Comparison of ENCODE assay signal across 11 cellular contexts in genomic region chr12:52867636-52868035, GRCh38. TPM values are rescaled to one million over a fixed set of nuclear protein-coding genes. Genes with fewer than 3 reads are reported as not detected.
DNase-seq lines count a peak whose midpoint lies in the region; TF ChIP-seq lines count a peak whose summit lies in the region.
"Had no signal": no experiment of that assay in that cellular context is flagged by ENCODE, and none has a peak within 500 bp of the region (broad histone marks: within the 10 kb centered on the region; RNA-seq: fewer than 3 reads in every experiment).

No MANE protein-coding gene starts in this region.

- H3K9me3 Mint-ChIP-seq in CD4-positive, alpha-beta memory T cell: no peaks in the 10 kb centered on the region
- H3K9me3 Mint-ChIP-seq in endodermal cell: no peaks in the 10 kb centered on the region

- H3K4me1 Mint-ChIP-seq in CD4-positive, alpha-beta memory T cell: peaks cover 5 to 11% (median 11%) of the 10 kb centered on the region in 4 donors
- no peaks in the 10 kb centered on the region for H3K4me1 Mint-ChIP-seq in endodermal cell

- no peaks in the 10 kb centered on the region for H3K36me3 ChIP-seq in CD4-positive, alpha-beta memory T cell (ENCODE audit: insufficient read depth, low read length)
- H3K36me3 ChIP-seq in endodermal cell (ENCODE audit: control insufficient read depth, insufficient read depth, low read length): no peaks in the 10 kb centered on the region
- H3K36me3 ChIP-seq in BE2C: no peaks in the 10 kb centered on the region
- H3K36me3 ChIP-seq: ovary had no signal

- no peaks in the 10 kb centered on the region for H3K9me3 ChIP-seq in CD4-positive, alpha-beta memory T cell (ENCODE audit: control insufficient read depth in 1 of 2, low read length in 2 of 2)
- H3K9me3 ChIP-seq in endodermal cell (ENCODE audit: control insufficient read depth, low read length) (no peaks in the 10 kb centered on the region), BE2C (no peaks in the 10 kb centered on the region)
- H3K9me3 ChIP-seq: ovary had no signal

- H3K4me1 ChIP-seq in CD4-positive, alpha-beta memory T cell (ENCODE audit: insufficient read depth, low read length): peaks cover 8% of the 10 kb centered on the region
- no peaks in the 10 kb centered on the region for H3K4me1 ChIP-seq in endodermal cell (ENCODE audit: control insufficient read depth, insufficient read depth, low read length)
- H3K4me1 ChIP-seq in BE2C: no peaks in the 10 kb centered on the region

- peak overlapping the region in 4 of 7 donors; percentile 64 to 81 (median 70) for H3K27ac Mint-ChIP-seq in CD4-positive, alpha-beta memory T cell
- H3K27ac Mint-ChIP-seq in endodermal cell: no peak overlapping the region

- H3K36me3 Mint-ChIP-seq in CD4-positive, alpha-beta memory T cell: no peaks in the 10 kb centered on the region
- no peaks in the 10 kb centered on the region for H3K36me3 Mint-ChIP-seq in endodermal cell (ENCODE audit: low read depth)

- H3K4me3 Mint-ChIP-seq in CD4-positive, alpha-beta memory T cell: peak overlapping the region in 4 of 8 donors; percentile 26 to 57 (median 41)
- no peak overlapping the region for H3K4me3 Mint-ChIP-seq in endodermal cell

- POLR2A ChIA-PET in CD4-positive, alpha-beta memory T cell (lab: Charles Lee; ENCODE audit: partially characterized antibody): interaction anchor here (1.0 to 1.1 kb wide), 2 partner anchors 257 to 282 kb away, joined by 4 read pairs; no protein-coding TSS in a partner anchor
- POLR2A ChIA-PET in RWPE1 (lab: Yijun Ruan, JAX; ENCODE audit: low non-redundant PET): no interaction called here

- H3K9ac ChIP-seq in endodermal cell (ENCODE audit: extremely low read depth, low read length, poor library complexity, severe bottlenecking): no peak overlapping the region
- H3K9ac ChIP-seq: KMS-11 had no signal

- peak in 4 of 5 donors; percentile 15 to 51 (median 26) for DNase-seq in CD4-positive, alpha-beta memory T cell
- DNase-seq in RWPE1 (ENCODE audit: low spot score) (peak; percentile 86), endodermal cell (peak; percentile 79), putamen (ENCODE audit: low spot score) (peak; percentile 37), NCI-H128 (lab: John Stamatoyannopoulos, UW; ENCODE audit: unreplicated experiment) (no peak), NCI-H187 (lab: John Stamatoyannopoulos, UW) (no peak), DMS 273 treated with DMSO at 0.1 percent for 48 hours (lab: John Stamatoyannopoulos, UW) (no peak), BE2C (no peak)

- no peaks in the 10 kb centered on the region for H3K27me3 Mint-ChIP-seq in CD4-positive, alpha-beta memory T cell
- peaks cover 18% of the 10 kb centered on the region for H3K27me3 Mint-ChIP-seq in endodermal cell (ENCODE audit: insufficient read depth)

- CTCF ChIA-PET in CD4-positive, alpha-beta memory T cell (lab: Charles Lee; ENCODE audit: partially characterized antibody): interaction anchor here (0.6 to 6.8 kb wide), 7 partner anchors 10 to 573 kb away, joined by 3 to 165 read pairs (median 3); no protein-coding TSS in a partner anchor
- CTCF ChIA-PET in RWPE1 (lab: Yijun Ruan, JAX): interaction anchor here (0.6 to 1.1 kb wide), 6 partner anchors 12 to 495 kb away, joined by 3 to 7 read pairs (median 3); no protein-coding TSS in a partner anchor

- no peak for TF ChIP-seq CTCF in RWPE1 (conservative IDR thresholded peaks at IDR 0.05; ENCODE audit: low read depth)
- TF ChIP-seq CTCF in endodermal cell (conservative IDR thresholded peaks at IDR 0.05): no peak
- TF ChIP-seq CTCF in BE2C (IDR thresholded peaks at IDR 0.05; ENCODE audit: low read depth, low read length): no peak

- H3K27ac ChIP-seq in CD4-positive, alpha-beta memory T cell (ENCODE audit: low read depth, low read length): no peak overlapping the region
- H3K27ac ChIP-seq in RWPE1 (peak overlapping the region; percentile 100), endodermal cell (ENCODE audit: low read depth, low read length) (no peak overlapping the region)
- H3K27ac ChIP-seq: KMS-11 had no signal

- WGBS in endodermal cell (ENCODE audit: insufficient coverage in 1 of 2, insufficient read length in 1 of 2), 2 experiments: 66 to 94% methylated on average over 2 to 9 of the region's 9 CpGs

- intact Hi-C loops in CD4-positive, alpha-beta memory T cell (cut with micrococcal nuclease): no loop called here

- no peak overlapping the region for H3K4me3 ChIP-seq in CD4-positive, alpha-beta memory T cell (ENCODE audit: low read length in 2 of 2)
- H3K4me3 ChIP-seq in endodermal cell (ENCODE audit: low read length) (no peak overlapping the region), BE2C (ENCODE audit: low read depth, low read length) (no peak overlapping the region)
- H3K4me3 ChIP-seq: ovary had no signal

- H3K27me3 ChIP-seq in CD4-positive, alpha-beta memory T cell (ENCODE audit: insufficient read depth, low read length): no peaks in the 10 kb centered on the region
- H3K27me3 ChIP-seq in endodermal cell (ENCODE audit: control insufficient read depth, insufficient read depth, low read length, poor library complexity, severe bottlenecking): no peaks in the 10 kb centered on the region
- no peaks in the 10 kb centered on the region for H3K27me3 ChIP-seq in BE2C
- H3K27me3 ChIP-seq: ovary had no signal

RNA-seq across cellular contexts. Expression of gene KRT78, which starts 18.8 kb away (rescaled TPM):
- total RNA-seq in CD4-positive, alpha-beta memory T cell: not detected
- not detected for polyA plus RNA-seq in CD4-positive, alpha-beta memory T cell
- total RNA-seq in endodermal cell: not detected
- not detected for polyA plus RNA-seq in endodermal cell (2013, experiment 1 of 2)
- not detected for polyA plus RNA-seq in endodermal cell (2013, experiment 2 of 2)
- polyA plus RNA-seq in BE2C (2012; ENCODE audit: insufficient read depth, insufficient read length, low read depth): not detected
- polyA plus RNA-seq: ovary had no signal

RNA-seq across cellular contexts. Expression of gene KRT79, which starts 33.5 kb away (rescaled TPM):
- not detected for total RNA-seq in CD4-positive, alpha-beta memory T cell
- polyA plus RNA-seq in CD4-positive, alpha-beta memory T cell: not detected
- total RNA-seq in endodermal cell: not detected
- polyA plus RNA-seq in endodermal cell (2013, experiment 1 of 2): not detected
- not detected for polyA plus RNA-seq in endodermal cell (2013, experiment 2 of 2)
- not detected for polyA plus RNA-seq in BE2C (2012; ENCODE audit: insufficient read depth, insufficient read length, low read depth)
- total RNA-seq: G401, ovary had no signal
- polyA plus RNA-seq: ovary had no signal

RNA-seq across cellular contexts. Expression of gene KRT8, which starts 37.2 kb away (rescaled TPM):
- total RNA-seq in CD4-positive, alpha-beta memory T cell: under 1 TPM; 0.29 to 0.91 TPM
- polyA plus RNA-seq in CD4-positive, alpha-beta memory T cell: 1 to 10 TPM in 1 of 2 donors, under 1 TPM in 1; 0.36 to 1.1 TPM
- total RNA-seq in endodermal cell: 1,000 to 10,000 TPM; 1,663 to 1,920 TPM
- polyA plus RNA-seq in endodermal cell (2013, experiment 1 of 2): 445 TPM
- 561 TPM for polyA plus RNA-seq in endodermal cell (2013, experiment 2 of 2)
- polyA plus RNA-seq in BE2C (2012; ENCODE audit: insufficient read depth, insufficient read length, low read depth): 20.8 TPM

RNA-seq across cellular contexts. Expression of gene KRT4, which starts 53.7 kb away (rescaled TPM):
- not detected for total RNA-seq in CD4-positive, alpha-beta memory T cell
- not detected for polyA plus RNA-seq in CD4-positive, alpha-beta memory T cell
- total RNA-seq in endodermal cell: not detected
- not detected for polyA plus RNA-seq in endodermal cell (2013, experiment 1 of 2)
- not detected for polyA plus RNA-seq in endodermal cell (2013, experiment 2 of 2)
- not detected for polyA plus RNA-seq in BE2C (2012; ENCODE audit: insufficient read depth, insufficient read length, low read depth)
- total RNA-seq: G401 had no signal
- polyA plus RNA-seq: ovary had no signal

Comparison
In these comparisons a context has a peak if more than half of its experiments do, and no peak if none do; other contexts are left out.
1. DNase-seq: peak in CD4-positive, alpha-beta memory T cell (4 of 5), RWPE1 (single experiment), endodermal cell (single experiment) and putamen (single experiment); none in NCI-H128 (single experiment), NCI-H187 (0 of 2), DMS 273 treated with DMSO at 0.1 percent for 48 hours (single experiment) and BE2C (single experiment).
2. RNA of gene KRT8, which starts 37.2 kb away (total RNA-seq): 1,663 to 1,920 TPM in endodermal cell; 0.29 to 0.91 TPM in CD4-positive, alpha-beta memory T cell; every median in the first group is over 100 times any median in the second.